ENCODE assay signal across 19 cellular contexts in genomic region chr6:38326837-38327236, GRCh38.
"Had no signal": no experiment of that assay in that cellular context is flagged by ENCODE, and none has a peak within 500 bp of the region (broad histone marks: within the 10 kb centered on the region; RNA-seq: fewer than 3 reads in every experiment).

No MANE protein-coding gene starts in this region.

- H3K27ac ChIP-seq: breast epithelium had no signal

- FAIRE-seq: RCC 7860 had no signal

- ATAC-seq: activated CD4-positive, CD25-positive, alpha-beta regulatory T cell treated with anti-CD3 and anti-CD28 coated beads, Interleukin-2, amount 50 U/mL, for 24 hours; activated CD8-positive, alpha-beta T cell treated with anti-CD3 and anti-CD28 coated beads for 36 hours had no signal

- H3K9me3 ChIP-seq: breast epithelium had no signal

- H3K4me3 ChIP-seq: breast epithelium had no signal

- H3K36me3 ChIP-seq: breast epithelium had no signal

- DNase-seq: activated CD4-positive, alpha-beta T cell treated with anti-CD3 and anti-CD28 coated beads for 4 hours; activated CD8-positive, alpha-beta memory T cell treated with anti-CD3 and anti-CD28 coated beads, Interleukin-2, amount 50 U/mL, for 4 hours; activated CD8-positive, alpha-beta T cell treated with anti-CD3 and anti-CD28 coated beads for 36 hours; activated effector memory CD4-positive, alpha-beta T cell treated with Interleukin-2 at 50 U/mL for 16 hours; activated naive CD4-positive, alpha-beta T cell; aorta; caudate nucleus; MM.1S; NCI-H1105; NCI-H146; NCI-H187 treated with DMSO at 0.1 percent for 48 hours; NCI-H2081 treated with DMSO at 0.1 percent for 48 hours; NCI-H345; NCI-H524; NCI-H82; SHP77 had no signal

- H3K4me1 ChIP-seq: breast epithelium had no signal
